ENCODE assay signal across 28 cellular contexts in genomic region chr7:29320577-29320976, GRCh38.
"Had no signal": no experiment of that assay in that cellular context is flagged by ENCODE, and none has a peak within 500 bp of the region (broad histone marks: within the 10 kb centered on the region; RNA-seq: fewer than 3 reads in every experiment).

No MANE protein-coding gene starts in this region.

- H3K4me1 ChIP-seq: breast epithelium, colonic mucosa, gastroesophageal sphincter, parathyroid adenoma, uterus had no signal

- H3K9me3 Mint-ChIP-seq: activated CD4-positive, alpha-beta memory T cell treated with anti-CD3 and anti-CD28 coated beads for 36 hours; activated CD4-positive, alpha-beta T cell treated with anti-CD3 and anti-CD28 coated beads, Interleukin-2, amount 10 ng/mL, durations not matched to agents 24 days and 14 days; activated T-cell treated with anti-CD3 and anti-CD28 coated beads, Interleukin-2, amount 50 U/mL, for 4 hours; activated T-helper 17 cell treated with anti-CD3 and anti-CD28 coated beads, Interleukin-2, amount 50 U/mL, for 72 hours; central memory CD8-positive, alpha-beta T cell; effector memory CD8-positive, alpha-beta T cell; naive thymus-derived CD8-positive, alpha-beta T cell; stimulated activated naive B cell treated with anti-CD40 and anti-IgM and Interleukin-4, amounts not matched to agents 10 μg/mL and 1 μg/mL and 100 μg/mL, for 72 hours had no signal

- H3K36me3 Mint-ChIP-seq: activated CD4-positive, alpha-beta memory T cell treated with anti-CD3 and anti-CD28 coated beads for 36 hours; naive thymus-derived CD8-positive, alpha-beta T cell; stimulated activated naive B cell treated with anti-CD40 and anti-IgM and Interleukin-4, amounts not matched to agents 10 μg/mL and 1 μg/mL and 100 μg/mL, for 72 hours; type B pancreatic cell had no signal

- H3K27ac ChIP-seq: breast epithelium, colonic mucosa, gastroesophageal sphincter, lower lobe of right lung, parathyroid adenoma, uterus, WERI-Rb-1 had no signal

- H3K9ac ChIP-seq: parathyroid adenoma had no signal

- H3K4me1 Mint-ChIP-seq: activated CD4-positive, alpha-beta T cell treated with anti-CD3 and anti-CD28 coated beads, Interleukin-2, amount 10 ng/mL, durations not matched to agents 24 days and 14 days; activated T-helper 17 cell treated with anti-CD3 and anti-CD28 coated beads, Interleukin-2, amount 50 U/mL, for 72 hours had no signal

- H3K27ac Mint-ChIP-seq: activated CD4-positive, alpha-beta memory T cell treated with anti-CD3 and anti-CD28 coated beads for 36 hours; activated CD4-positive, alpha-beta T cell treated with anti-CD3 and anti-CD28 coated beads, Interleukin-2, amount 10 ng/mL, durations not matched to agents 24 days and 14 days; activated T-helper 17 cell treated with anti-CD3 and anti-CD28 coated beads, Interleukin-2, amount 50 U/mL, for 72 hours; effector memory CD8-positive, alpha-beta T cell; naive thymus-derived CD8-positive, alpha-beta T cell; stimulated activated naive B cell treated with anti-CD40 and anti-IgM and Interleukin-4, amounts not matched to agents 10 μg/mL and 1 μg/mL and 100 μg/mL, for 72 hours had no signal

- H3K9me3 ChIP-seq: breast epithelium, colonic mucosa, gastroesophageal sphincter, lower lobe of right lung, uterus had no signal

- DNase-seq: activated CD4-positive, alpha-beta memory T cell treated with anti-CD3 and anti-CD28 coated beads for 36 hours; activated CD4-positive, alpha-beta T cell treated with anti-CD3 and anti-CD28 coated beads, Interleukin-2, amount 10 ng/mL, durations not matched to agents 24 days and 14 days; activated CD4-positive, CD25-positive, alpha-beta regulatory T cell treated with anti-CD3 and anti-CD28 coated beads, Interleukin-2, amount 50 U/mL, for 72 hours; activated CD8-positive, alpha-beta memory T cell treated with anti-CD3 and anti-CD28 coated beads, Interleukin-2, amount 50 U/mL, for 48 hours; activated gamma-delta T cell treated with Interleukin-2 at 50 U/mL for 16 hours; activated naive CD4-positive, alpha-beta T cell treated with anti-CD3 and anti-CD28 coated beads, Interleukin-2, amount 50 U/mL, for 16 hours; activated T-cell treated with anti-CD3 and anti-CD28 coated beads, Interleukin-2, amount 50 U/mL, for 4 hours; colonic mucosa; effector memory CD8-positive, alpha-beta T cell; erythroblast; lower lobe of right lung; mesenchymal stem cell; naive thymus-derived CD8-positive, alpha-beta T cell; occipital lobe; right cardiac atrium; stimulated activated CD4-positive, alpha-beta T cell treated with anti-CD3 and anti-CD28 coated beads, Interleukin-15, amount 100 ng/mL, for 24 hours; stimulated activated CD4-positive, alpha-beta T cell treated with anti-CD3 and anti-CD28 coated beads, Interleukin-2, amount 100 ng/mL, for 24 hours; T-helper 9 cell; uterus; WERI-Rb-1 had no signal

- H3K36me3 ChIP-seq: breast epithelium, colonic mucosa, gastroesophageal sphincter, lower lobe of right lung, uterus, WERI-Rb-1 had no signal

- H3K27me3 Mint-ChIP-seq: activated CD4-positive, alpha-beta memory T cell treated with anti-CD3 and anti-CD28 coated beads for 36 hours; activated T-helper 17 cell treated with anti-CD3 and anti-CD28 coated beads, Interleukin-2, amount 50 U/mL, for 72 hours; central memory CD8-positive, alpha-beta T cell; effector memory CD8-positive, alpha-beta T cell; naive thymus-derived CD8-positive, alpha-beta T cell; type B pancreatic cell had no signal

- H3K4me3 ChIP-seq: breast epithelium, colonic mucosa, gastroesophageal sphincter, lower lobe of right lung, uterus had no signal

- H3K4me3 Mint-ChIP-seq: activated CD4-positive, alpha-beta memory T cell treated with anti-CD3 and anti-CD28 coated beads for 36 hours; activated CD4-positive, alpha-beta T cell treated with anti-CD3 and anti-CD28 coated beads, Interleukin-2, amount 10 ng/mL, durations not matched to agents 24 days and 14 days; activated T-cell treated with anti-CD3 and anti-CD28 coated beads, Interleukin-2, amount 50 U/mL, for 4 hours; activated T-helper 17 cell treated with anti-CD3 and anti-CD28 coated beads, Interleukin-2, amount 50 U/mL, for 72 hours; central memory CD8-positive, alpha-beta T cell; effector memory CD8-positive, alpha-beta T cell; naive thymus-derived CD8-positive, alpha-beta T cell; neural crest cell had no signal

- H3K27me3 ChIP-seq: breast epithelium, colonic mucosa, gastroesophageal sphincter, uterus had no signal
